ENCODE assay signal across 37 cellular contexts in genomic region chr3:137944593-137944992, GRCh38.
"Had no signal": no experiment of that assay in that cellular context is flagged by ENCODE, and none has a peak within 500 bp of the region (broad histone marks: within the 10 kb centered on the region; RNA-seq: fewer than 3 reads in every experiment).

No MANE protein-coding gene starts in this region.

- ATAC-seq: activated CD8-positive, alpha-beta T cell treated with anti-CD3 and anti-CD28 coated beads for 36 hours; activated T-cell treated with anti-CD3 and anti-CD28 coated beads, Interleukin-2, amount 50 U/mL, for 72 hours; activated T-helper 17 cell treated with anti-CD3 and anti-CD28 coated beads, Interleukin-2, amount 50 U/mL, for 72 hours; PC-3; Right ventricle myocardium inferior; SK-N-SH treated with all-trans-retinoic acid at 6 μM for 48 hours had no signal

- H3K27ac ChIP-seq: ascending aorta, cardiac muscle cell, Peyer's patch, RWPE1, VCaP had no signal

- DNase-seq: activated CD4-positive, alpha-beta T cell treated with anti-CD3 and anti-CD28 coated beads for 1 hour; activated CD4-positive, alpha-beta T cell treated with anti-CD3 and anti-CD28 coated beads for 48 hours; activated CD4-positive, alpha-beta T cell treated with anti-CD3 and anti-CD28 coated beads, Interleukin-2, amount 50 U/mL, for 4 hours; activated CD4-positive, CD25-positive, alpha-beta regulatory T cell; activated CD8-positive, alpha-beta T cell treated with anti-CD3 and anti-CD28 coated beads for 36 hours; activated gamma-delta T cell; activated naive CD4-positive, alpha-beta T cell treated with Interleukin-2 at 50 U/mL for 16 hours; activated naive CD8-positive, alpha-beta T cell treated with anti-CD3 and anti-CD28 coated beads, Interleukin-2, amount 10 ng/mL, durations not matched to agents 7 days and 5 days; activated T-cell treated with anti-CD3 and anti-CD28 coated beads, Interleukin-2, amount 50 U/mL, for 1 hour; activated T-cell treated with anti-CD3 and anti-CD28 coated beads, Interleukin-2, amount 50 U/mL, for 72 hours; amygdala; Kasumi-1; MG63; MV-4-11; NCI-H1092 treated with DMSO at 0.1 percent for 48 hours; NCI-H1417 treated with DMSO at 0.1 percent for 48 hours; NCI-H187 treated with DMSO at 0.1 percent for 48 hours; NCI-H2081; NCI-H2171 treated with DMSO at 0.1 percent for 48 hours; NCI-H226; NCI-H446 treated with DMSO at 0.1 percent for 48 hours; NCI-H69; PC-3; Peyer's patch; SIG-M5; T-helper 1 cell; T-helper 2 cell; T-helper 9 cell had no signal

- H3K4me3 ChIP-seq: ascending aorta, cardiac muscle cell, MG63, Peyer's patch had no signal

- H3K27me3 ChIP-seq: ascending aorta, MG63, Peyer's patch had no signal

- H3K27ac Mint-ChIP-seq: activated CD8-positive, alpha-beta T cell treated with anti-CD3 and anti-CD28 coated beads for 36 hours; activated naive CD4-positive, alpha-beta T cell treated with anti-CD3 and anti-CD28 coated beads, Interleukin-2, amount 50 U/mL, for 24 hours; activated naive CD8-positive, alpha-beta T cell treated with anti-CD3 and anti-CD28 coated beads, Interleukin-2, amount 10 ng/mL, durations not matched to agents 7 days and 5 days; activated T-cell treated with anti-CD3 and anti-CD28 coated beads, Interleukin-2, amount 50 U/mL, for 72 hours; activated T-helper 17 cell treated with anti-CD3 and anti-CD28 coated beads, Interleukin-2, amount 50 U/mL, for 72 hours had no signal

- H3K4me1 ChIP-seq: ascending aorta, Peyer's patch had no signal

- H3K9me3 Mint-ChIP-seq: activated CD8-positive, alpha-beta T cell treated with anti-CD3 and anti-CD28 coated beads for 36 hours; activated naive CD4-positive, alpha-beta T cell treated with anti-CD3 and anti-CD28 coated beads, Interleukin-2, amount 50 U/mL, for 24 hours; activated naive CD8-positive, alpha-beta T cell treated with anti-CD3 and anti-CD28 coated beads, Interleukin-2, amount 10 ng/mL, durations not matched to agents 7 days and 5 days; activated T-helper 17 cell treated with anti-CD3 and anti-CD28 coated beads, Interleukin-2, amount 50 U/mL, for 72 hours; central memory CD8-positive, alpha-beta T cell had no signal

- H3K4me1 Mint-ChIP-seq: activated naive CD4-positive, alpha-beta T cell treated with anti-CD3 and anti-CD28 coated beads, Interleukin-2, amount 50 U/mL, for 24 hours; activated T-helper 17 cell treated with anti-CD3 and anti-CD28 coated beads, Interleukin-2, amount 50 U/mL, for 72 hours had no signal

- H3K36me3 ChIP-seq: ascending aorta, cardiac muscle cell, MG63, Peyer's patch had no signal

- H3K9me3 ChIP-seq: ascending aorta, MG63, Peyer's patch had no signal

- H3K36me3 Mint-ChIP-seq: activated naive CD4-positive, alpha-beta T cell treated with anti-CD3 and anti-CD28 coated beads, Interleukin-2, amount 50 U/mL, for 24 hours; activated naive CD8-positive, alpha-beta T cell treated with anti-CD3 and anti-CD28 coated beads, Interleukin-2, amount 10 ng/mL, durations not matched to agents 7 days and 5 days had no signal

- H3K4me3 Mint-ChIP-seq: activated CD8-positive, alpha-beta T cell treated with anti-CD3 and anti-CD28 coated beads for 36 hours; activated naive CD4-positive, alpha-beta T cell treated with anti-CD3 and anti-CD28 coated beads, Interleukin-2, amount 50 U/mL, for 24 hours; activated naive CD8-positive, alpha-beta T cell treated with anti-CD3 and anti-CD28 coated beads, Interleukin-2, amount 10 ng/mL, durations not matched to agents 7 days and 5 days; activated T-cell treated with anti-CD3 and anti-CD28 coated beads, Interleukin-2, amount 50 U/mL, for 72 hours; activated T-helper 17 cell treated with anti-CD3 and anti-CD28 coated beads, Interleukin-2, amount 50 U/mL, for 72 hours; central memory CD8-positive, alpha-beta T cell had no signal

- H3K27me3 Mint-ChIP-seq: activated CD8-positive, alpha-beta T cell treated with anti-CD3 and anti-CD28 coated beads for 36 hours; activated naive CD4-positive, alpha-beta T cell treated with anti-CD3 and anti-CD28 coated beads, Interleukin-2, amount 50 U/mL, for 24 hours; central memory CD8-positive, alpha-beta T cell had no signal
